ENCODE assay signal across 1 cellular context in the genomic region with DNA sequence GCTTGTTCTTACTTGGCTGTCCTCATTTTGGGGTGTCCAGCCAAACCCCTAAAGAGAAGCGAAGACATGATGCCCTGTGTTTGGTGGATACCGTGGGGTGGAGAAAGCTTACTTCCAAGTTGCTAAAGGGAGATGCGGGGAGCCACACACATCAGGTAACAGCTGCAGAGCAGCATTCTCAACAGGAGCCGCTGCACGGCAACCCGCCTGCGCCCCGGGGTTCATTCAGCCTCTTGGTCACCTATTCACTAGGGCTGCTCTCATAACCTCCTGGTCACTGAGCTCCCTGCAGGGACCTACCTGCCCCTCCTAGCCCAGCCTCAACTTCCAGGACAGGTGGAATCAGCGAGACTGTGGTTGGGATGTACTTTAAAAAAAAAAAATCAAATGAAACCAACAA.
TF ChIP-seq lines count a peak whose summit lies in the region.

No MANE protein-coding gene starts in this region.

TF ChIP-seq in HepG2, 621 proteins besides CTCF, POLR2A, EP300 and RAD21:
- TF ChIP-seq GATA4 (IDR thresholded peaks at IDR 0.05; ENCODE audit: borderline replicate concordance, low read depth), result no peak
- peak; percentile 26 for TF ChIP-seq RBM22 (optimal IDR thresholded peaks at IDR 0.05; ENCODE audit: low read length)
- 0 out of 2 replicates have a peak, but pooled peaks have one; percentile 31 for TF ChIP-seq NRL (CRISPR knock-in tag; IDR thresholded peaks at IDR 0.05; ENCODE audit: borderline replicate concordance)
- no peak for TF ChIP-seq ATF7 (IDR thresholded peaks at IDR 0.05)
- no peak for TF ChIP-seq ATF7 (CRISPR knock-in tag; IDR thresholded peaks at IDR 0.05)
- TF ChIP-seq ZNF343 (CRISPR knock-in tag; IDR thresholded peaks at IDR 0.05), result no peak
TF ChIP-seq in HepG2: peak in this region for 2.
